8 cellular contexts compared by ENCODE assay signal in the genomic region with DNA sequence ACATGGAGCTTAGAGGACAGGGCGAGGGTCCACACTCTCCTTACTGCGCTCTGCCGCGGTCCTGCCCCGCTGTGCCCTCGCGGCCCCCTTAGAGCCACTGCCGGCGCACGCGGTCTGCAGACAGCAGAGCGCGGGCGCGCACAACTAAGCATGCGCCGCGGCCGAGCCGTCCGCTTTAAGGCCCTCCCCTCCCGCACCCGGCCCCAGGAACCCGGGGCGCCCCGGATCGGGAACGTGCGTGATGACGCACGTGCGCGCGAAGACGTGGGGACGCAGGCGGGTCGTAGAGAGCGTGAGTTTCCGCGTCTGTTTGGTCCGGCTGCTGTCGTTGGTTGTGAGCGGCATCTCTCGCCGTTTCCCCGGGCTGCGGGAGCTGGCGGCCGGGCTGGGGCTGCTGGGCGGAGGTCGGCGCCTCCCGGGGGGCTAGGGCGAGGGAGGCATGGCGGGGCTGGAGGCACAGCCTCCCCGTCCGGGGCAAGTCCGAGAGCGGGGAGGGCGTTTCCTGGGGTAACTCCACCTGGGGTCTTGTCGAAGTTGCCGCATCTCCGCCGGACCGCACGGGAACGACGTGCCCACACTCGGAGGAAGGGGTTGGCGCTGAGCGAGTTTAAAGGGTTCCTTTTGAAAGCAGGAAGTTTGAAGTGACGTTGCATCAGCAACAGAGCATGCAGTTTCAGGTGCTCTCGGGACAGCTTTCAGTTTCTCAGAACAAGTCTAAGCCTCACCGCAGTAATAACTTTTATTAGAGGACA.
DNase-seq lines count a peak whose midpoint lies in the region; ATAC-seq lines count a peak whose summit lies in the region.

A gene with protein sequence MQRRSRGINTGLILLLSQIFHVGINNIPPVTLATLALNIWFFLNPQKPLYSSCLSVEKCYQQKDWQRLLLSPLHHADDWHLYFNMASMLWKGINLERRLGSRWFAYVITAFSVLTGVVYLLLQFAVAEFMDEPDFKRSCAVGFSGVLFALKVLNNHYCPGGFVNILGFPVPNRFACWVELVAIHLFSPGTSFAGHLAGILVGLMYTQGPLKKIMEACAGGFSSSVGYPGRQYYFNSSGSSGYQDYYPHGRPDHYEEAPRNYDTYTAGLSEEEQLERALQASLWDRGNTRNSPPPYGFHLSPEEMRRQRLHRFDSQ (plus strand): TSS at position 259 of the 752 bp plus-strand sequence. CDS start 28,640 bp downstream, outside the sequence.

- DNase-seq in AG08395 (ENCODE audit: low spot score) (peak; percentile 97), NCI-H345 treated with DMSO at 0.1 percent for 48 hours (lab: John Stamatoyannopoulos, UW; ENCODE audit: unreplicated experiment) (peak; percentile 86), cerebellar cortex (ENCODE audit: low spot score) (peak; percentile 93), islet precursor cell (peak; percentile 95)
- peak; percentile 83 to 93 (median 90) for DNase-seq in stimulated activated CD4-positive, alpha-beta T cell treated with anti-CD3 and anti-CD28 coated beads, Interleukin-12 subunit alpha, Interleukin-12 subunit beta, amount 100 ng/mL, for 48 hours (ENCODE audit: low read depth in 2 of 3, low spot score in 1 of 3)

- ATAC-seq in GM18909 (IDR thresholded peaks at IDR 0.05; ENCODE audit: poor library complexity, unreplicated experiment) (peak; percentile 84), HG03175 (IDR thresholded peaks at IDR 0.05; ENCODE audit: unreplicated experiment) (peak; percentile 85)
- ATAC-seq in activated CD4-positive, CD25-positive, alpha-beta regulatory T cell treated with anti-CD3 and anti-CD28 coated beads, Interleukin-2, amount 50 U/mL, for 24 hours, result peak; percentile 83 to 90

Comparison
In these comparisons a context has a peak if more than half of its experiments do, and no peak if none do; other contexts are left out.
1. Peak in every context shown above with its lines: DNase-seq and ATAC-seq.